22 cellular contexts compared by ENCODE assay signal in the genomic region with DNA sequence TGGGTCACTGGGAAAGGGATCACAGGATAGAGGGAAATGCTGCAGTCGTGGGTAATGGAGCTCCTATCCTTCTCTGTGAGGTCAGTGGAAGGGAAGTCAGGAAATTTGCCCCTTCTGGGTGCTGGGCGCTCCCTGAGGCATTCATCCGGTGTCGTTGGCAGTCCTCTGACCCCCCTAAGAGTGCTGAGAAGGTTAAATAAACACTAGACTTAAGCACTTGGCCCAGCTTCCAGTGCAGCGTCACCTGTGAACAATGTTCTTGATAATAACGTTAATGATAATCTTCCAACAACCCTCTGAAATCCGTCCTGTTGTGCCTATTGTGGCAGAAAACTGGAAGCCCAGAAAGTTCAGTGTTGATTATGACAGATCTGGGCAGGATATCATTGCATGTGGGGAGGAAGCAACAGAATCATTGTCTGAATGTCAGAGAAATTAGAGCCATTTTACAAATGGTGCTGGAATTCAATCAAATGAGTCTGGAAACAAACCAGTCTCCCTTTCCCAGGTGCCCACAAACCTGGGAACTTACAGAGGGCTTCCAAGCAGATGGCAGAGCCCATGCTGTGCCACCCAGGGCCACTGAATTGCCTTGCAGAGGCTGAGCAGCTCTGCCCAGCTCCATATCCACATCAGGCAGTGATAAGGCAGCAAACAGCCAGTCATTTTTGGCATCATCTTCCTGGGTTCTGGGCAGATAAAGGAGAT.
DNase-seq lines count a peak whose midpoint lies in the region; ATAC-seq, FAIRE-seq and TF ChIP-seq lines count a peak whose summit lies in the region.
"Had no signal": no experiment of that assay in that cellular context is flagged by ENCODE, and none has a peak within 500 bp of the region (broad histone marks: within the 10 kb centered on the region; RNA-seq: fewer than 3 reads in every experiment).

No MANE protein-coding gene starts in this region.

- H3K79me2 ChIP-seq in HepG2 (ENCODE audit: insufficient read depth, low read length), result no peaks in the 10 kb centered on the region

- CTCF ChIA-PET in IMR-90 (lab: Yijun Ruan, JAX) (no interaction called here), HepG2 (lab: Yijun Ruan, JAX; ENCODE audit: low intra/inter-chr PET ratio, low total read pairs) (no interaction called here)

- H4K5ac ChIP-seq in IMR-90 (ENCODE audit: low read depth, low read length), result no peak overlapping the region

- TF ChIP-seq EP300 in HepG2 (IDR thresholded peaks at IDR 0.05; ENCODE audit: low read depth in 2 of 2, low read length in 2 of 2) (no peak), HepG2 (CRISPR knock-in tag; IDR thresholded peaks at IDR 0.05; ENCODE audit: borderline replicate concordance) (no peak)

- no peak for ATAC-seq in IMR-90 (ENCODE audit: low read depth)
- peak; percentile 76 to 81 for ATAC-seq in lower lobe of right lung
- ATAC-seq in HepG2, result no peak
- ATAC-seq: activated naive CD4-positive, alpha-beta T cell treated with anti-CD3 and anti-CD28 coated beads, Interleukin-2, amount 50 U/mL, for 72 hours; activated T-cell treated with anti-CD3 and anti-CD28 coated beads, Interleukin-2, amount 50 U/mL, for 72 hours; psoas muscle had no signal

- dilution Hi-C loops in IMR-90 (cut with HindIII; ENCODE audit: low sequenced_read_pairs, unreplicated experiment), result no loop called here

- H2AK5ac ChIP-seq in IMR-90 (ENCODE audit: low read depth, low read length), result no peak overlapping the region

- no peak overlapping the region for H2AFZ ChIP-seq in IMR-90 (replicated peaks; ENCODE audit: low read length, poor library complexity)
- no peak overlapping the region for H2AFZ ChIP-seq in HepG2 (ENCODE audit: low read length)

- TF ChIP-seq POLR2A in IMR-90 (IDR thresholded peaks at IDR 0.05; ENCODE audit: low read depth, low read length), result no peak
- TF ChIP-seq POLR2A in adrenal gland (IDR thresholded peaks at IDR 0.05), result no peak
- no peak for TF ChIP-seq POLR2A in HepG2 (IDR thresholded peaks at IDR 0.05; ENCODE audit: insufficient read depth in 1 of 2, low read depth in 2 of 2, low read length in 2 of 2)

- no peak overlapping the region for H3K4me2 ChIP-seq in IMR-90 (ENCODE audit: low read depth, low read length)
- no peak overlapping the region for H3K4me2 ChIP-seq in HepG2 (ENCODE audit: low read depth, low read length)

- H3K27ac ChIP-seq in IMR-90 (ENCODE audit: insufficient read depth, low read length) (no peak overlapping the region), adrenal gland (peak overlapping the region in 1 of 5 donors; percentile 25), lower lobe of right lung (no peak overlapping the region), HepG2 (ENCODE audit: extremely low read length, insufficient read depth, low read length) (no peak overlapping the region)
- H3K27ac ChIP-seq: psoas muscle had no signal

- H3K9ac ChIP-seq in IMR-90 (ENCODE audit: low read depth, low read length) (no peak overlapping the region), HepG2 (ENCODE audit: insufficient read depth, low read depth, low read length) (no peak overlapping the region)

- H4K8ac ChIP-seq in IMR-90 (ENCODE audit: low read depth in 2 of 2, low read length in 2 of 2), result no peak overlapping the region

- no peak overlapping the region for H3K18ac ChIP-seq in IMR-90 (ENCODE audit: low read depth, low read length)

- no peak for TF ChIP-seq CTCF in IMR-90 (conservative IDR thresholded peaks at IDR 0.05; ENCODE audit: low read depth, low read length)
- no peak for TF ChIP-seq CTCF in adrenal gland (IDR thresholded peaks at IDR 0.05)
- TF ChIP-seq CTCF in lower lobe of right lung (IDR thresholded peaks at IDR 0.05), result no peak
- TF ChIP-seq CTCF in HepG2 (CRISPR knock-in tag; IDR thresholded peaks at IDR 0.05), result no peak

- H3K36me3 ChIP-seq in IMR-90 (ENCODE audit: control insufficient read depth, insufficient read depth, low read length) (no peaks in the 10 kb centered on the region), adrenal gland (replicated peaks in 1 of 2) (no peaks in the 10 kb centered on the region), lower lobe of right lung (no peaks in the 10 kb centered on the region), HepG2 (replicated peaks in 1 of 2; ENCODE audit: control insufficient read depth in 1 of 2, insufficient read depth in 2 of 2, low read length in 2 of 2) (no peaks in the 10 kb centered on the region)

- H2BK5ac ChIP-seq in IMR-90 (ENCODE audit: low read depth, low read length, poor library complexity, severe bottlenecking), result no peak overlapping the region

- no peaks in the 10 kb centered on the region; the same call in 1 of the 2 replicates for H3K27me3 ChIP-seq in IMR-90 (ENCODE audit: control insufficient read depth, insufficient read depth, low read length)
- no peaks in the 10 kb centered on the region for H3K27me3 ChIP-seq in adrenal gland
- no peaks in the 10 kb centered on the region for H3K27me3 ChIP-seq in lower lobe of right lung (ENCODE audit: low read depth)
- H3K27me3 ChIP-seq in HepG2 (ENCODE audit: control insufficient read depth in 1 of 2, insufficient read depth in 2 of 2, low read length in 2 of 2), result peaks cover 2 to 21% of the 10 kb centered on the region in 2 experiments; a peak in 3 of 5 replicates

- no peak overlapping the region for H2AK9ac ChIP-seq in IMR-90 (replicated peaks; ENCODE audit: low read depth, low read length, poor library complexity)

- no peak for TF ChIP-seq RAD21 in IMR-90 (IDR thresholded peaks at IDR 0.05; ENCODE audit: low read length)
- TF ChIP-seq RAD21 in HepG2 (CRISPR knock-in tag; IDR thresholded peaks at IDR 0.05), result no peak

- BruUV-seq in IMR-90 (replicated peaks; lab: Mats Ljungman, UMichigan) (no TSS peak), HepG2 (replicated peaks; lab: Mats Ljungman, UMichigan) (no TSS peak)

- DNase-seq in COR-L47 (lab: John Stamatoyannopoulos, UW) (peak; percentile 24), IMR-90 (peak; percentile 4), adrenal gland (peak in 4 of 7 donors; percentile 11 to 54 (median 19)), lower lobe of right lung (no peak), HepG2 (ENCODE audit: low spot score) (no peak), superior temporal gyrus (ENCODE audit: extremely low spot score) (no peak), frontal cortex (ENCODE audit: low spot score in 2 of 2) (no peak), posterior vena cava (ENCODE audit: low spot score) (no peak)
- DNase-seq: activated CD4-positive, CD25-positive, alpha-beta regulatory T cell treated with anti-CD3 and anti-CD28 coated beads, Interleukin-2, amount 50 U/mL, for 72 hours; activated CD8-positive, alpha-beta memory T cell treated with anti-CD3 and anti-CD28 coated beads for 24 hours; activated T-cell treated with anti-CD3 and anti-CD28 coated beads, Interleukin-2, amount 50 U/mL, for 72 hours; CD4-positive, alpha-beta T cell; cortex of kidney; DND-41; hippocampal formation; islet precursor cell; NCI-H1092; NCI-H345; psoas muscle; small intestine had no signal

- H3K4ac ChIP-seq in IMR-90 (ENCODE audit: low read depth, low read length), result no peak overlapping the region

- H3K56ac ChIP-seq in IMR-90 (ENCODE audit: extremely low read depth, insufficient read depth, low read length), result no peak overlapping the region

- H3K14ac ChIP-seq in IMR-90 (replicated peaks; ENCODE audit: low read depth, low read length), result no peak overlapping the region

- H2BK15ac ChIP-seq in IMR-90 (ENCODE audit: low read depth, low read length), result no peak overlapping the region

- no peaks in the 10 kb centered on the region; the same call in 1 of the 2 replicates for H3K9me1 ChIP-seq in IMR-90 (ENCODE audit: insufficient read depth, low read length)

- H3K23ac ChIP-seq in IMR-90 (ENCODE audit: low read depth, low read length), result no peak overlapping the region

- WGBS in IMR-90 (ENCODE audit: extremely low coverage in 2 of 2, insufficient read length in 1 of 2), 2 experiments, result 17% methylated on average over 1 of the region's 7 CpGs; no CpG with 5 or more reads in 1 of the 2 experiments
- WGBS in adrenal gland, 4 donors, result 41 to 47% (median 42%) methylated on average over 7 of the region's 7 CpGs
- whole genome bisulfite sequencing in HepG2 (ENCODE audit: low lambda C conversion rate), result 4% methylated on average over 7 of the region's 7 CpGs

- no peaks in the 10 kb centered on the region for H4K20me1 ChIP-seq in IMR-90 (ENCODE audit: insufficient read depth, low read length)
- no peaks in the 10 kb centered on the region for H4K20me1 ChIP-seq in HepG2 (ENCODE audit: insufficient read depth, low read length)

- in situ Hi-C loops in IMR-90 (cut with MboI; ENCODE audit: low sequenced_read_pairs), result no loop called here
- in situ Hi-C loops in HepG2 (cut with HindIII; ENCODE audit: extremely low pct_ligation_motif_present, low pct_unique_long_range_greater_than_20kb), result no loop called here

- H2BK120ac ChIP-seq in IMR-90 (ENCODE audit: low read depth, low read length), result no peak overlapping the region

- POLR2A ChIA-PET in IMR-90 (lab: Charles Lee; ENCODE audit: unreplicated experiment), result no interaction called here
- POLR2A ChIA-PET in HepG2 (lab: Yijun Ruan, JAX), result no interaction called here

- no peaks in the 10 kb centered on the region for H3K9me3 ChIP-seq in IMR-90 (ENCODE audit: control insufficient read depth, insufficient read depth, low read length)
- no peaks in the 10 kb centered on the region for H3K9me3 ChIP-seq in adrenal gland (replicated peaks in 1 of 3)
- H3K9me3 ChIP-seq in lower lobe of right lung, result no peaks in the 10 kb centered on the region
- no peaks in the 10 kb centered on the region for H3K9me3 ChIP-seq in HepG2 (ENCODE audit: low read length)
- H3K9me3 ChIP-seq: psoas muscle had no signal

- FAIRE-seq in HepG2 (lab: Jason Lieb, UNC), result no peak
- no peak for FAIRE-seq in frontal cortex (lab: Jason Lieb, UNC)
- FAIRE-seq: endothelial cell of umbilical vein, small intestine had no signal

- H3K79me1 ChIP-seq in IMR-90 (ENCODE audit: low read depth in 1 of 2, low read length in 2 of 2), result no peaks in the 10 kb centered on the region

- H4K91ac ChIP-seq in IMR-90 (ENCODE audit: insufficient read depth, low read depth, low read length), result no peak overlapping the region

- H3K4me1 ChIP-seq in IMR-90 (ENCODE audit: control insufficient read depth, insufficient read depth, low read length) (no peaks in the 10 kb centered on the region; the same call in 1 of the 2 replicates), adrenal gland (replicated peaks in 1 of 2) (peaks cover 0 to 6% of the 10 kb centered on the region in 2 donors), lower lobe of right lung (peaks cover 15% of the 10 kb centered on the region), HepG2 (ENCODE audit: insufficient read depth, low read length) (no peaks in the 10 kb centered on the region)
- H3K4me1 ChIP-seq: psoas muscle had no signal

- intact Hi-C loops in IMR-90 (cut with micrococcal nuclease), result no loop called here
- intact Hi-C loops in adrenal gland (cut with DNase I), result no loop called here
- intact Hi-C loops in lower lobe of right lung (cut with DNase I), result no loop called here
- intact Hi-C loops in HepG2 (cut with micrococcal nuclease; ENCODE audit: unreplicated experiment), result no loop called here
- intact Hi-C loops in posterior vena cava (cut with DNase I), result no loop called here

- no peak overlapping the region for H3K4me3 ChIP-seq in IMR-90 (ENCODE audit: insufficient read depth, low read depth, low read length)
- H3K4me3 ChIP-seq in adrenal gland, result no peak overlapping the region
- no peak overlapping the region for H3K4me3 ChIP-seq in lower lobe of right lung
- no peak overlapping the region for H3K4me3 ChIP-seq in HepG2 (replicated peaks in 1 of 3; ENCODE audit: insufficient read depth in 1 of 3, low read depth in 2 of 3, low read length in 3 of 3)
- H3K4me3 ChIP-seq: psoas muscle had no signal

- H2BK20ac ChIP-seq in IMR-90 (ENCODE audit: low read depth, low read length), result no peak overlapping the region

Comparison
In these comparisons a context has a peak if more than half of its experiments do, and no peak if none do; other contexts are left out.
1. DNase-seq: peak in COR-L47 (single experiment), IMR-90 (single experiment) and adrenal gland (4 of 7); none in lower lobe of right lung (single experiment), HepG2 (single experiment), superior temporal gyrus (single experiment), frontal cortex (0 of 2) and posterior vena cava (single experiment).
2. ATAC-seq: peak in lower lobe of right lung (2 of 2); none in IMR-90 (single experiment) and HepG2 (single experiment).